In genomic region chr10:16809074-16809718, GRCh38 we compare ENCODE assay signal across 8 cellular contexts. TPM values are rescaled to one million over a fixed set of nuclear protein-coding genes. Genes with fewer than 3 reads are reported as not detected.
DNase-seq lines count a peak whose midpoint lies in the region; ATAC-seq, FAIRE-seq and TF ChIP-seq lines count a peak whose summit lies in the region.

No MANE protein-coding gene starts in this region.

- no peak overlapping the region for H3K27ac Mint-ChIP-seq in natural killer cell treated with Interleukin-12 subunit alpha and Interleukin-12 subunit beta and Interleukin-15 and Interleukin-18, amount 100 ng/mL, for 72 hours

- H3K36me3 Mint-ChIP-seq in natural killer cell treated with Interleukin-12 subunit alpha and Interleukin-12 subunit beta and Interleukin-15 and Interleukin-18, amount 100 ng/mL, for 72 hours, result peaks cover 12% of the 10 kb centered on the region

- no peaks in the 10 kb centered on the region for H3K27me3 Mint-ChIP-seq in natural killer cell treated with Interleukin-12 subunit alpha and Interleukin-12 subunit beta and Interleukin-15 and Interleukin-18, amount 100 ng/mL, for 72 hours

- peaks cover 23 to 25% of the 10 kb centered on the region in 2 donors for H3K4me1 Mint-ChIP-seq in natural killer cell treated with Interleukin-12 subunit alpha and Interleukin-12 subunit beta and Interleukin-15 and Interleukin-18, amount 100 ng/mL, for 72 hours (ENCODE audit: low read depth in 2 of 2)

- TF ChIP-seq POLR2A in H54 (IDR thresholded peaks at IDR 0.05; ENCODE audit: low read depth, low read length), result no peak
- no peak for TF ChIP-seq POLR2A in erythroblast (IDR thresholded peaks at IDR 0.05; ENCODE audit: low read length)

- no peak overlapping the region for H3K4me3 Mint-ChIP-seq in natural killer cell treated with Interleukin-12 subunit alpha and Interleukin-12 subunit beta and Interleukin-15 and Interleukin-18, amount 100 ng/mL, for 72 hours

- H3K9me3 Mint-ChIP-seq in natural killer cell treated with Interleukin-12 subunit alpha and Interleukin-12 subunit beta and Interleukin-15 and Interleukin-18, amount 100 ng/mL, for 72 hours, result no peaks in the 10 kb centered on the region

- DNase-seq in NCI-H2196 (lab: John Stamatoyannopoulos, UW; ENCODE audit: unreplicated experiment) (peak; percentile 16), NCI-H2196 treated with DMSO at 0.1 percent for 48 hours (lab: John Stamatoyannopoulos, UW; ENCODE audit: unreplicated experiment) (no peak), H54 (ENCODE audit: insufficient read length, low spot score) (peak; percentile 22), M059J (ENCODE audit: low read depth) (peak; percentile 5), erythroblast (lab: John Stamatoyannopoulos, UW) (peak; percentile 63 to 73), NCI-H1694 treated with DMSO at 0.1 percent for 48 hours (lab: John Stamatoyannopoulos, UW) (no peak)
- peak; percentile 31 to 33 for DNase-seq in activated CD4-positive, alpha-beta T cell treated with anti-CD3 and anti-CD28 coated beads, Interleukin-2, amount 50 U/mL, for 24 hours (ENCODE audit: low read depth in 1 of 2, low spot score in 1 of 2)
- DNase-seq in natural killer cell treated with Interleukin-12 subunit alpha and Interleukin-12 subunit beta and Interleukin-15 and Interleukin-18, amount 100 ng/mL, for 72 hours (ENCODE audit: low spot score), result no peak

- peak; percentile 74 for ATAC-seq in natural killer cell treated with Interleukin-12 subunit alpha and Interleukin-12 subunit beta and Interleukin-15 and Interleukin-18, amount 100 ng/mL, for 72 hours

- no peak for FAIRE-seq in H54 (lab: Jason Lieb, UNC)

RNA-seq across cellular contexts. Expression of gene RSU1, which starts 8.0 kb away (rescaled TPM):
- total RNA-seq in M059J (2014; rRNA removed; shearing (Covaris generic)), result 73.1 and 77.5 TPM in 2 replicates
- 100 to 1,000 TPM; 108 to 200 TPM for total RNA-seq in natural killer cell treated with Interleukin-12 subunit alpha and Interleukin-12 subunit beta and Interleukin-15 and Interleukin-18, amount 100 ng/mL, for 72 hours

Comparison
In these comparisons a context has a peak if more than half of its experiments do, and no peak if none do; other contexts are left out.
1. DNase-seq: peak in NCI-H2196 (single experiment), H54 (single experiment), M059J (single experiment), activated CD4-positive, alpha-beta T cell treated with anti-CD3 and anti-CD28 coated beads, Interleukin-2, amount 50 U/mL, for 24 hours (2 of 2) and erythroblast (2 of 2); none in NCI-H2196 treated with DMSO at 0.1 percent for 48 hours (single experiment), natural killer cell treated with Interleukin-12 subunit alpha and Interleukin-12 subunit beta and Interleukin-15 and Interleukin-18, amount 100 ng/mL, for 72 hours (single experiment) and NCI-H1694 treated with DMSO at 0.1 percent for 48 hours (single experiment).